Comparison of ENCODE assay signal across 9 cellular contexts in the genomic region with DNA sequence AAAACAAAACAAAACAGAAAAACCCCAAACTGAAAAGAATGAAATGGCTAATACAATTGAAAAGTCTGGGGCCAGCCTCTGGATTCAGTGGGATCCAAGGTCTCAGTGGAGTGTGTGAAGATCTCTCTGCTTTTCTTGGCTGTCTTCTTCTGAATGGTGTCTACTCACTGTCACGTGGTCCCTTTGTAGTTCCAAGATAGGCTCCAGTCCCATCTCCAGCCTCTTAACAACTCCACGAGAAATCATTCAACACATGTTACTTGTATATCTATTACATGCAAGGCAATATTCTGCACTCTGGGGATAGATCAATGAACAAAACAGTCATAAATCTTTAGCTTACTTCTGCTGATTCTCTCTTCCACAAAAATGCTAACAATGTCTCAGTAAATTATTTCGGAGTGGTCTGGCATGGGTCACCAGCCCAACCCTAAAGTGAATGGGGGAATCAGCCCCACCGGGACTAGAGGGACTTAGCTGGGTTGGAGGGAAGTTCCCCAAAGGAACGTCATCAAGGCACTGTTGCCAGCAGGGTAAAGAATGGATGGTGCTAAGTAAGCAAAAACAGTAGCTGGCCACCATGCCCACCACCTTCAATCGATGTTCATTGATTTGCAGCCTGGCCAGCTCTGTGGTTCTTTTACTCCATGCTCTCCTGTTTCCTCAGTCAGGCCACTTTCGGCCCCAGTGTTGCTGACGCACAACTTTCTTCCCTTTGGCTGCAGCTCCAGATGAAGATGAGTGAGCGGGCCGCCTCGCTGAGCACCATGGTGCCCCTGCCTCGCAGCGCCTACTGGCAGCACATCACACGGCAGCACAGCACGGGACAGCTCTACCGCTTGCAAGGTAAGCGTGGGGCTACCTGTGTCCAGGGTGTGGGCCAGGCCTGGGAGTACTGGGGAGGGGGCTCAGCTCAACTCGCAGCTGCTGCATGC.
"Had no signal": no experiment of that assay in that cellular context is flagged by ENCODE, and none has a peak within 500 bp of the region (broad histone marks: within the 10 kb centered on the region; RNA-seq: fewer than 3 reads in every experiment).

No MANE protein-coding gene starts in this region.

- H3K4me3 ChIP-seq: dorsolateral prefrontal cortex had no signal

- FAIRE-seq: bronchial epithelial cell, small intestine had no signal

- ATAC-seq: activated T-cell treated with anti-CD3 and anti-CD28 coated beads, Interleukin-2, amount 50 U/mL, for 72 hours; foreskin keratinocyte had no signal

- DNase-seq: activated CD4-positive, alpha-beta memory T cell treated with anti-CD3 and anti-CD28 coated beads for 36 hours; activated gamma-delta T cell treated with Interleukin-2 at 50 U/mL for 16 hours; activated naive CD8-positive, alpha-beta T cell treated with anti-CD3 and anti-CD28 coated beads for 36 hours; activated T-cell treated with anti-CD3 and anti-CD28 coated beads, Interleukin-2, amount 50 U/mL, for 72 hours; dorsolateral prefrontal cortex; small intestine; T-helper 9 cell had no signal
